ENCODE assay signal across 8 cellular contexts in the genomic region with DNA sequence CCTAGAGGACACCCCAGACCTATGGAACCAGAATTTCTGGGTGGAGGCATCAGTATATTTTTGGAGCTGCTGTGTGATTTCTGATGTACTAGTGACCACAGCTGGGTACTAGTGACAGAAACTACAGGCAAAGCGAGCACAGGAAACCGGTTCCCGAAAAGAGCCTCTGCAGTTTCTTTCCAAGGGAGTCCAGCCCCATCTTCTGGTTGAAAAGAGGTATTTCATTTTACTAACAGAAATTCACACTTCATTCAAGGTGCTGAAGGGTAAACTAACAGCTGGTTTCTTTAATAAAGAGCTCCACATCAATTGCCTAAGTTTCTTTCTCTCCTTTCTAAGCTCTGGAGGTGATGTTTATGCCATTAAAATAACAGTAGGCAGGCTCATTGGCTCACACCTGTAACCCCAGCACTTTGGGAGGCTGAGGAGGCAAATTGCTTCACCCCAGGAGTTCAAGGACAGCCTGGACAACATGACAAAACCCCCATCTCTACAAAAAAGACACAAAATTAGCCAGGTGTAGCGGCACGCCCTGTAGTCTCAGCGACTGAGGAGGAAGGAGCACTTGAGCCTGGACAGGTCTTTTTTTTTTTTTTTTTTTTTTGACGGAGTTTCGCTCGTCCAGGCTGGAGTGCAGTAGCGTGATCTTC. TPM values are rescaled to one million over a fixed set of nuclear protein-coding genes. Genes with fewer than 3 reads are reported as not detected.
DNase-seq lines count a peak whose midpoint lies in the region; ATAC-seq and TF ChIP-seq lines count a peak whose summit lies in the region.

No MANE protein-coding gene starts in this region.

- H3K27me3 ChIP-seq in WERI-Rb-1 (ENCODE audit: insufficient read depth, low read depth, severe bottlenecking) = no peaks in the 10 kb centered on the region

- TF ChIP-seq CTCF in LNCAP (IDR thresholded peaks at IDR 0.05) (peak; percentile 55), WERI-Rb-1 (IDR thresholded peaks at IDR 0.05; ENCODE audit: low read depth, low read length) (peak; percentile 44), osteocyte (IDR thresholded peaks at IDR 0.05) (peak; percentile 76)

- H3K27ac Mint-ChIP-seq in activated naive CD8-positive, alpha-beta T cell treated with anti-CD3 and anti-CD28 coated beads, Interleukin-2, amount 10 ng/mL, durations not matched to agents 7 days and 5 days = no peak overlapping the region
- H3K27ac Mint-ChIP-seq in activated naive CD8-positive, alpha-beta T cell treated with anti-CD3 and anti-CD28 coated beads for 36 hours = no peak overlapping the region
- H3K27ac Mint-ChIP-seq in osteocyte (ENCODE audit: unreplicated experiment) = no peak overlapping the region

- no peak overlapping the region for H3K4me3 Mint-ChIP-seq in activated naive CD8-positive, alpha-beta T cell treated with anti-CD3 and anti-CD28 coated beads, Interleukin-2, amount 10 ng/mL, durations not matched to agents 7 days and 5 days
- H3K4me3 Mint-ChIP-seq in activated naive CD8-positive, alpha-beta T cell treated with anti-CD3 and anti-CD28 coated beads for 36 hours = no peak overlapping the region
- H3K4me3 Mint-ChIP-seq in osteocyte (ENCODE audit: unreplicated experiment) = no peak overlapping the region

- H3K36me3 Mint-ChIP-seq in activated naive CD8-positive, alpha-beta T cell treated with anti-CD3 and anti-CD28 coated beads, Interleukin-2, amount 10 ng/mL, durations not matched to agents 7 days and 5 days = peaks cover 2% of the 10 kb centered on the region
- peaks cover 21% of the 10 kb centered on the region for H3K36me3 Mint-ChIP-seq in activated naive CD8-positive, alpha-beta T cell treated with anti-CD3 and anti-CD28 coated beads for 36 hours
- H3K36me3 Mint-ChIP-seq in osteocyte (ENCODE audit: unreplicated experiment) = peaks cover 17% of the 10 kb centered on the region

- no peak overlapping the region for H3K27ac ChIP-seq in WERI-Rb-1

- H3K9me3 Mint-ChIP-seq in activated naive CD8-positive, alpha-beta T cell treated with anti-CD3 and anti-CD28 coated beads, Interleukin-2, amount 10 ng/mL, durations not matched to agents 7 days and 5 days = no peaks in the 10 kb centered on the region
- H3K9me3 Mint-ChIP-seq in activated naive CD8-positive, alpha-beta T cell treated with anti-CD3 and anti-CD28 coated beads for 36 hours = no peaks in the 10 kb centered on the region
- H3K9me3 Mint-ChIP-seq in osteocyte (ENCODE audit: unreplicated experiment) = no peaks in the 10 kb centered on the region

- DNase-seq in activated naive CD8-positive, alpha-beta T cell treated with anti-CD3 and anti-CD28 coated beads, Interleukin-2, amount 10 ng/mL, durations not matched to agents 7 days and 5 days = no peak
- no peak for DNase-seq in activated naive CD8-positive, alpha-beta T cell treated with anti-CD3 and anti-CD28 coated beads for 36 hours
- DNase-seq in WERI-Rb-1 (peak; percentile 31), fibroblast of the conjunctiva (ENCODE audit: low read depth) (peak; percentile 39), osteocyte (ENCODE audit: extremely low spot score, unreplicated experiment) (no peak), islet precursor cell (no peak)

- no peaks in the 10 kb centered on the region for H3K27me3 Mint-ChIP-seq in activated naive CD8-positive, alpha-beta T cell treated with anti-CD3 and anti-CD28 coated beads, Interleukin-2, amount 10 ng/mL, durations not matched to agents 7 days and 5 days
- no peaks in the 10 kb centered on the region for H3K27me3 Mint-ChIP-seq in activated naive CD8-positive, alpha-beta T cell treated with anti-CD3 and anti-CD28 coated beads for 36 hours
- H3K27me3 Mint-ChIP-seq in osteocyte (ENCODE audit: unreplicated experiment) = no peaks in the 10 kb centered on the region

- peaks cover 53% of the 10 kb centered on the region for H3K36me3 ChIP-seq in WERI-Rb-1

- no peaks in the 10 kb centered on the region for H3K9me3 ChIP-seq in WERI-Rb-1 (ENCODE audit: severe bottlenecking)

- ATAC-seq in activated naive CD8-positive, alpha-beta T cell treated with anti-CD3 and anti-CD28 coated beads, Interleukin-2, amount 10 ng/mL, durations not matched to agents 7 days and 5 days (ENCODE audit: low read depth) = peak; percentile 62
- ATAC-seq in HG03135 (IDR thresholded peaks at IDR 0.05; ENCODE audit: unreplicated experiment) = no peak

- H3K4me3 ChIP-seq in WERI-Rb-1 (ENCODE audit: low read depth, low read length) = no peak overlapping the region

- H3K4me1 Mint-ChIP-seq in activated naive CD8-positive, alpha-beta T cell treated with anti-CD3 and anti-CD28 coated beads, Interleukin-2, amount 10 ng/mL, durations not matched to agents 7 days and 5 days = peaks cover 2% of the 10 kb centered on the region
- H3K4me1 Mint-ChIP-seq in activated naive CD8-positive, alpha-beta T cell treated with anti-CD3 and anti-CD28 coated beads for 36 hours = no peaks in the 10 kb centered on the region
- H3K4me1 Mint-ChIP-seq in osteocyte (ENCODE audit: unreplicated experiment) = no peaks in the 10 kb centered on the region

- POLR2A ChIA-PET in activated naive CD8-positive, alpha-beta T cell treated with anti-CD3 and anti-CD28 coated beads, Interleukin-2, amount 10 ng/mL, durations not matched to agents 7 days and 5 days (lab: Charles Lee) = no interaction called here

RNA-seq across cellular contexts. Expression of a gene that starts 22.0 kb away (rescaled TPM):
- total RNA-seq in activated naive CD8-positive, alpha-beta T cell treated with anti-CD3 and anti-CD28 coated beads, Interleukin-2, amount 10 ng/mL, durations not matched to agents 7 days and 5 days = 10 to 100 TPM; 21.5 to 25.4 TPM
- total RNA-seq in activated naive CD8-positive, alpha-beta T cell treated with anti-CD3 and anti-CD28 coated beads for 36 hours = 10 to 100 TPM; 16.2 to 16.4 TPM
- total RNA-seq in osteocyte = 16.5 and 18.7 TPM in 2 replicates

RNA-seq across cellular contexts. Expression of a gene that starts 33.1 kb away (rescaled TPM):
- total RNA-seq in activated naive CD8-positive, alpha-beta T cell treated with anti-CD3 and anti-CD28 coated beads, Interleukin-2, amount 10 ng/mL, durations not matched to agents 7 days and 5 days = 10 to 100 TPM; 12.1 TPM
- 10 to 100 TPM; 10.9 to 11.7 TPM for total RNA-seq in activated naive CD8-positive, alpha-beta T cell treated with anti-CD3 and anti-CD28 coated beads for 36 hours
- 24.0 and 28.9 TPM in 2 replicates for total RNA-seq in osteocyte

RNA-seq across cellular contexts. Expression of a gene that starts 44.0 kb away (rescaled TPM):
- 10 to 100 TPM; 39.0 to 42.0 TPM for total RNA-seq in activated naive CD8-positive, alpha-beta T cell treated with anti-CD3 and anti-CD28 coated beads, Interleukin-2, amount 10 ng/mL, durations not matched to agents 7 days and 5 days
- 10 to 100 TPM; 31.2 TPM for total RNA-seq in activated naive CD8-positive, alpha-beta T cell treated with anti-CD3 and anti-CD28 coated beads for 36 hours
- total RNA-seq in osteocyte = 27.3 and 27.5 TPM in 2 replicates

RNA-seq across cellular contexts. Expression of a gene that starts 55.0 kb away (rescaled TPM):
- total RNA-seq in activated naive CD8-positive, alpha-beta T cell treated with anti-CD3 and anti-CD28 coated beads, Interleukin-2, amount 10 ng/mL, durations not matched to agents 7 days and 5 days = 10 to 100 TPM; 43.0 to 44.6 TPM
- total RNA-seq in activated naive CD8-positive, alpha-beta T cell treated with anti-CD3 and anti-CD28 coated beads for 36 hours = 10 to 100 TPM; 77.6 to 83.0 TPM
- 52.9 and 58.7 TPM in 2 replicates for total RNA-seq in osteocyte

Comparison
In these comparisons a context has a peak if more than half of its experiments do, and no peak if none do; other contexts are left out.
1. DNase-seq: peak in WERI-Rb-1 (single experiment) and fibroblast of the conjunctiva (single experiment); none in activated naive CD8-positive, alpha-beta T cell treated with anti-CD3 and anti-CD28 coated beads, Interleukin-2, amount 10 ng/mL, durations not matched to agents 7 days and 5 days (single experiment), activated naive CD8-positive, alpha-beta T cell treated with anti-CD3 and anti-CD28 coated beads for 36 hours (single experiment), osteocyte (single experiment) and islet precursor cell (single experiment).
2. Peak in every context shown above with its lines, with median percentiles within 50 percentile points of each other: CTCF ChIP-seq.